8 cellular contexts compared by ENCODE assay signal in genomic region chr22:19723990-19724827, GRCh38. TPM values are rescaled to one million over a fixed set of nuclear protein-coding genes. Genes with fewer than 3 reads are reported as not detected.
DNase-seq lines count a peak whose midpoint lies in the region; ATAC-seq and TF ChIP-seq lines count a peak whose summit lies in the region.

No MANE protein-coding gene starts in this region.

- no peak for TF ChIP-seq POLR2A in Peyer's patch (IDR thresholded peaks at IDR 0.05)
- TF ChIP-seq POLR2A in erythroblast (IDR thresholded peaks at IDR 0.05; ENCODE audit: low read length), result no peak

- H3K36me3 ChIP-seq in Peyer's patch, result no peaks in the 10 kb centered on the region

- ATAC-seq in HG03521 (IDR thresholded peaks at IDR 0.05; ENCODE audit: unreplicated experiment), result no peak

- H3K27me3 ChIP-seq in Peyer's patch, result peaks cover 0 to 11% of the 10 kb centered on the region in 2 donors

- peaks cover 11% of the 10 kb centered on the region for H3K36me3 Mint-ChIP-seq in progenitor cell of endocrine pancreas (ENCODE audit: insufficient read depth)

- H3K4me3 ChIP-seq in Peyer's patch, result peak overlapping the region in 3 of 4 donors; percentile 28 to 36 (median 35)

- DNase-seq in Peyer's patch (no peak), erythroblast (lab: John Stamatoyannopoulos, UW) (peak; percentile 82 to 85), progenitor cell of endocrine pancreas (ENCODE audit: low spot score, unreplicated experiment) (peak; percentile 52), NCI-H2227 (lab: John Stamatoyannopoulos, UW; ENCODE audit: unreplicated experiment) (no peak), NCI-H1048 (lab: John Stamatoyannopoulos, UW) (no peak), COLO829 (ENCODE audit: low spot score) (no peak)

- H3K27ac ChIP-seq in Peyer's patch, result no peak overlapping the region

- H3K27ac Mint-ChIP-seq in progenitor cell of endocrine pancreas, result no peak overlapping the region

- peaks cover 7% of the 10 kb centered on the region for H3K4me1 Mint-ChIP-seq in progenitor cell of endocrine pancreas (ENCODE audit: low read depth)

- H3K9me3 Mint-ChIP-seq in progenitor cell of endocrine pancreas (ENCODE audit: low read depth), result no peaks in the 10 kb centered on the region

- TF ChIP-seq CTCF in GM12874 (IDR thresholded peaks at IDR 0.05; ENCODE audit: insufficient read depth, low read depth, low read length) (peak; percentile 44), Peyer's patch (IDR thresholded peaks at IDR 0.05) (peak in 1 of 6 experiments; percentile 2), progenitor cell of endocrine pancreas (IDR thresholded peaks at IDR 0.05; ENCODE audit: unreplicated experiment) (peak; percentile 48)

- H3K27me3 Mint-ChIP-seq in progenitor cell of endocrine pancreas, result peaks cover 80% of the 10 kb centered on the region

- peaks cover 0 to 15% (median 7%) of the 10 kb centered on the region in 4 donors for H3K4me1 ChIP-seq in Peyer's patch

- no peaks in the 10 kb centered on the region for H3K9me3 ChIP-seq in Peyer's patch

- peak overlapping the region; percentile 52 for H3K4me3 Mint-ChIP-seq in progenitor cell of endocrine pancreas (ENCODE audit: low read depth)

RNA-seq across cellular contexts. Expression of gene GP1BB, which starts 0.9 kb away (rescaled TPM):
- total RNA-seq in Peyer's patch, result 1 to 10 TPM; 1.1 to 9.1 (median 2.0) TPM
- total RNA-seq in progenitor cell of endocrine pancreas, result 5.8 and 7.7 TPM in 2 replicates

RNA-seq across cellular contexts. Expression of gene SEPTIN5, which starts 9.9 kb away (rescaled TPM):
- total RNA-seq in Peyer's patch (10 to 100 TPM in 1 of 4 donors, 1 to 10 TPM in 3; 2.8 to 20.6 (median 5.0) TPM), progenitor cell of endocrine pancreas (32.0 and 34.5 TPM in 2 replicates)

RNA-seq across cellular contexts. Expression of gene TBX1, which starts 36.4 kb away (rescaled TPM):
- 1 to 10 TPM in 2 of 4 donors, under 1 TPM in 1, not detected in 1; 0.70 to 4.1 (median 1.1) TPM for total RNA-seq in Peyer's patch
- total RNA-seq in progenitor cell of endocrine pancreas, result 4.2 and 5.9 TPM in 2 replicates

Comparison
In these comparisons a context has a peak if more than half of its experiments do, and no peak if none do; other contexts are left out.
1. DNase-seq: peak in erythroblast (2 of 2) and progenitor cell of endocrine pancreas (single experiment); none in Peyer's patch (0 of 3), NCI-H2227 (single experiment), NCI-H1048 (single experiment) and COLO829 (single experiment).